In genomic region chr14:50577983-50578382, GRCh38 we compare ENCODE assay signal across 24 cellular contexts.
"Had no signal": no experiment of that assay in that cellular context is flagged by ENCODE, and none has a peak within 500 bp of the region (broad histone marks: within the 10 kb centered on the region; RNA-seq: fewer than 3 reads in every experiment).

No MANE protein-coding gene starts in this region.

- H3K9me3 ChIP-seq: esophagus squamous epithelium had no signal

- H3K4me3 ChIP-seq: esophagus squamous epithelium had no signal

- ATAC-seq: activated CD4-positive, alpha-beta T cell treated with anti-CD3 and anti-CD28 coated beads for 36 hours; activated T-cell treated with anti-CD3 and anti-CD28 coated beads, Interleukin-2, amount 50 U/mL, for 4 hours; activated T-helper 17 cell treated with anti-CD3 and anti-CD28 coated beads, Interleukin-2, amount 50 U/mL, for 72 hours had no signal

- H3K27ac ChIP-seq: brain microvascular endothelial cell, epithelial cell of prostate, esophagus squamous epithelium had no signal

- DNase-seq: activated CD4-positive, alpha-beta memory T cell treated with anti-CD3 and anti-CD28 coated beads for 36 hours; activated CD4-positive, alpha-beta T cell treated with anti-CD3 and anti-CD28 coated beads for 36 hours; activated CD4-positive, alpha-beta T cell treated with anti-CD3 and anti-CD28 coated beads, Interleukin-2, amount 10 ng/mL, durations not matched to agents 24 days and 14 days; activated CD4-positive, CD25-positive, alpha-beta regulatory T cell; activated CD4-positive, CD25-positive, alpha-beta regulatory T cell treated with anti-CD3 and anti-CD28 coated beads, Interleukin-2, amount 50 U/mL, for 72 hours; activated effector memory CD4-positive, alpha-beta T cell treated with Interleukin-2 at 50 U/mL for 16 hours; activated gamma-delta T cell treated with Interleukin-2 at 50 U/mL for 16 hours; activated naive CD4-positive, alpha-beta T cell treated with anti-CD3 and anti-CD28 coated beads, Interleukin-2, amount 50 U/mL, for 16 hours; activated naive CD4-positive, alpha-beta T cell treated with Interleukin-2 at 50 U/mL for 16 hours; activated T-cell treated with anti-CD3 and anti-CD28 coated beads, Interleukin-2, amount 50 U/mL, for 4 hours; amniotic stem cell; anterior cingulate cortex; brain microvascular endothelial cell; effector CD8-positive, alpha-beta T cell; esophagus squamous epithelium; foreskin melanocyte; head of caudate nucleus; T-helper 2 cell had no signal

- FAIRE-seq: astrocyte, bronchial epithelial cell, endometrium, endothelial cell of umbilical vein had no signal

- H3K4me1 ChIP-seq: esophagus squamous epithelium had no signal

- H3K27me3 ChIP-seq: brain microvascular endothelial cell, esophagus squamous epithelium had no signal

- H3K36me3 ChIP-seq: brain microvascular endothelial cell, esophagus squamous epithelium had no signal
